8 cellular contexts compared by ENCODE assay signal in the genomic region with DNA sequence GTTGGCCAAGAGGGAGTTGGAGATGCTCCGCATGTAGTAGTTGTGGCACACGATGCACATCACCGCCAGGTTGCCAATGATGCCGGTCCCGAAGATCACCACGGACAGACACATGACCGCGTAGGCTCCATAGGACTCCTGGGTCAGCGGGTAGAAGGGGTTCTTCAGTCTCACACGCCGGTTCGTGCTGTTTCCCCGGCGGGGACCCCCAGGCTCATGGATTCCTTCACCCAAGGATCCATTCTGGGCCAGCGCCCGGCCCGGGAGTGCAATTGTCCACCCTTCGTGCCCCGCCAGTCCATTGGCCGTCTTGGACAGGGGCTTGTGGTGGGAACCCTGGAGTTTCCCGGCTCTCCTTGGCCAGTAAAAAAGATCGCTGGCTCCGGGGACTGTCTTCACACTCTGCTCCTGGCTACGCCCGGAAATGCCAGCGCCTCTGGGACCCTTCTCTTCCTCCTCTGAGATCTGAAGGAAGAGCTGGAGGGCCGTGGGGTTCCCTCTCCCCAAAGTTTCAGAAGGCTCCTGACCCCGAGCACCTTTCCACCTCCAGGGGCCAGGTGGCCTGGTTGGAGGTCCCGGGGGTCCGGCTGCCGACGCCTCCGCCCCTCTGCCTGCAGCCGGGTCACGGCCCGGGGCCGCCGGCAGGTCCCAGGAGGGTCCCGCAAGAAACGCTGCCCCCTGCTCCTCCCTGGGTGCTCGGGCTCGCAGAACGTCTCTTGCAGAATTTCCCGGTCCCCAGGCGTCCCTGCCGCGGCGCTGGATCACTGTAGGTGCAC. TPM values are rescaled to one million over a fixed set of nuclear protein-coding genes. Genes with fewer than 3 reads are reported as not detected.
DNase-seq lines count a peak whose midpoint lies in the region; ATAC-seq, FAIRE-seq and TF ChIP-seq lines count a peak whose summit lies in the region.

No MANE protein-coding gene starts in this region.

- H3K27me3 Mint-ChIP-seq in activated CD8-positive, alpha-beta memory T cell treated with anti-CD3 and anti-CD28 coated beads, Interleukin-2, amount 10 ng/mL, durations not matched to agents 7 days and 5 days = peaks cover 61% of the 10 kb centered on the region

- H3K4me1 ChIP-seq in lower lobe of right lung = peaks cover 11% of the 10 kb centered on the region
- H3K4me1 ChIP-seq in tibial artery = peaks cover 0 to 36% (median 25%) of the 10 kb centered on the region in 4 donors

- H3K27ac ChIP-seq in lower lobe of right lung (no peak overlapping the region), tibial artery (no peak overlapping the region)

- H3K9me3 Mint-ChIP-seq in activated CD8-positive, alpha-beta memory T cell treated with anti-CD3 and anti-CD28 coated beads, Interleukin-2, amount 10 ng/mL, durations not matched to agents 7 days and 5 days (ENCODE audit: low read depth) = no peaks in the 10 kb centered on the region

- intact Hi-C loops in lower lobe of right lung (cut with DNase I) (no loop called here), tibial artery (cut with DNase I; ENCODE audit: low total_unique reads) (no loop called here)

- no peak for FAIRE-seq in bronchial epithelial cell (lab: Jason Lieb, UNC)

- CTCF ChIA-PET in activated CD8-positive, alpha-beta memory T cell treated with anti-CD3 and anti-CD28 coated beads, Interleukin-2, amount 10 ng/mL, durations not matched to agents 7 days and 5 days (lab: Charles Lee) = interaction anchor here (1.2 kb wide), 1 partner anchor 21 kb away, joined by 3 read pairs; no protein-coding TSS in a partner anchor

- no peak for TF ChIP-seq CTCF in bronchial epithelial cell (IDR thresholded peaks at IDR 0.05; ENCODE audit: insufficient read depth, low read length, severe bottlenecking)
- TF ChIP-seq CTCF in lower lobe of right lung (IDR thresholded peaks at IDR 0.05) = no peak
- TF ChIP-seq CTCF in tibial artery (IDR thresholded peaks at IDR 0.05) = no peak

- H3K36me3 ChIP-seq in bronchial epithelial cell (ENCODE audit: control insufficient read depth, insufficient read depth, low read length) = no peaks in the 10 kb centered on the region
- no peaks in the 10 kb centered on the region for H3K36me3 ChIP-seq in lower lobe of right lung
- H3K36me3 ChIP-seq in tibial artery = no peaks in the 10 kb centered on the region

- no peak for ATAC-seq in activated CD8-positive, alpha-beta memory T cell treated with anti-CD3 and anti-CD28 coated beads, Interleukin-2, amount 10 ng/mL, durations not matched to agents 7 days and 5 days
- ATAC-seq in lower lobe of right lung (no peak), HG03378 (IDR thresholded peaks at IDR 0.05; ENCODE audit: unreplicated experiment) (no peak), HG03469 (IDR thresholded peaks at IDR 0.05; ENCODE audit: unreplicated experiment) (no peak)

- H3K4me3 ChIP-seq in bronchial epithelial cell (ENCODE audit: low read depth, low read length) (peak overlapping the region; percentile 49), lower lobe of right lung (peak overlapping the region; percentile 62), tibial artery (peak overlapping the region; percentile 46 to 56)

- DNase-seq in activated CD8-positive, alpha-beta memory T cell treated with anti-CD3 and anti-CD28 coated beads, Interleukin-2, amount 10 ng/mL, durations not matched to agents 7 days and 5 days = no peak
- no peak for DNase-seq in activated CD8-positive, alpha-beta memory T cell treated with anti-CD3 and anti-CD28 coated beads, Interleukin-2, amount 50 U/mL, for 48 hours
- no peak for DNase-seq in bronchial epithelial cell (ENCODE audit: low read depth)
- DNase-seq in lower lobe of right lung = no peak
- DNase-seq in tibial artery = no peak
- DNase-seq in T1000 (lab: John Stamatoyannopoulos, UW) = no peak

- H3K4me3 Mint-ChIP-seq in activated CD8-positive, alpha-beta memory T cell treated with anti-CD3 and anti-CD28 coated beads, Interleukin-2, amount 10 ng/mL, durations not matched to agents 7 days and 5 days = peak overlapping the region; percentile 64

- H3K27ac Mint-ChIP-seq in activated CD8-positive, alpha-beta memory T cell treated with anti-CD3 and anti-CD28 coated beads, Interleukin-2, amount 10 ng/mL, durations not matched to agents 7 days and 5 days = no peak overlapping the region

- peaks cover 11% of the 10 kb centered on the region for H3K27me3 ChIP-seq in bronchial epithelial cell (ENCODE audit: control insufficient read depth, insufficient read depth, low read length)
- H3K27me3 ChIP-seq in lower lobe of right lung (ENCODE audit: low read depth) = peaks cover 47% of the 10 kb centered on the region
- H3K27me3 ChIP-seq in tibial artery = peaks cover 0 to 22% of the 10 kb centered on the region in 2 donors

- H3K4me1 Mint-ChIP-seq in activated CD8-positive, alpha-beta memory T cell treated with anti-CD3 and anti-CD28 coated beads, Interleukin-2, amount 10 ng/mL, durations not matched to agents 7 days and 5 days = peaks cover 12% of the 10 kb centered on the region

- H3K36me3 Mint-ChIP-seq in activated CD8-positive, alpha-beta memory T cell treated with anti-CD3 and anti-CD28 coated beads, Interleukin-2, amount 10 ng/mL, durations not matched to agents 7 days and 5 days = no peaks in the 10 kb centered on the region

- no peaks in the 10 kb centered on the region for H3K9me3 ChIP-seq in lower lobe of right lung
- H3K9me3 ChIP-seq in tibial artery = no peaks in the 10 kb centered on the region

RNA-seq across cellular contexts. Expression of a gene that starts 1.3 kb away (rescaled TPM):
- total RNA-seq in activated CD8-positive, alpha-beta memory T cell treated with anti-CD3 and anti-CD28 coated beads, Interleukin-2, amount 10 ng/mL, durations not matched to agents 7 days and 5 days = not detected
- 1.6 and 3.7 TPM in 2 replicates for total RNA-seq in bronchial epithelial cell
- 0.59 TPM for total RNA-seq in lower lobe of right lung
